Comparison of ENCODE assay signal across 8 cellular contexts in genomic region chr3:71063768-71064287, GRCh38.
DNase-seq lines count a peak whose midpoint lies in the region; ATAC-seq and TF ChIP-seq lines count a peak whose summit lies in the region.

No MANE protein-coding gene starts in this region.

- intact Hi-C loops in adrenal gland (cut with DNase I) (no loop called here), right cardiac atrium (cut with DNase I) (loop anchor here in 2 of 4 donors (2.0 to 5.0 kb wide), 2 partner anchors 63 to 68 kb away; no protein-coding TSS in a partner anchor)

- H3K4me3 ChIP-seq in adrenal gland (peak overlapping the region in 3 of 4 donors; percentile 45 to 55 (median 50)), right cardiac atrium (ENCODE audit: low read length) (peak overlapping the region; percentile 78), skeletal muscle cell (ENCODE audit: low read depth, low read length) (peak overlapping the region; percentile 78)

- H3K9me3 ChIP-seq in adrenal gland (replicated peaks in 1 of 3) (no peaks in the 10 kb centered on the region), right cardiac atrium (ENCODE audit: control insufficient read depth, low read length) (no peaks in the 10 kb centered on the region)

- H3K36me3 ChIP-seq in adrenal gland (replicated peaks in 1 of 2), result no peaks in the 10 kb centered on the region

- no peak for TF ChIP-seq POLR2A in adrenal gland (IDR thresholded peaks at IDR 0.05)

- peaks cover 19 to 46% of the 10 kb centered on the region in 2 donors for H3K4me1 ChIP-seq in adrenal gland (replicated peaks in 1 of 2)
- peaks cover 7% of the 10 kb centered on the region for H3K4me1 ChIP-seq in right cardiac atrium (ENCODE audit: control insufficient read depth, insufficient read depth, low read length)

- DNase-seq in NCI-H82 (lab: John Stamatoyannopoulos, UW) (peak; percentile 20), NCI-H82 treated with DMSO at 0.1 percent for 48 hours (lab: John Stamatoyannopoulos, UW; ENCODE audit: unreplicated experiment) (no peak), RPMI7951 (ENCODE audit: low read depth) (peak; percentile 51), adrenal gland (peak in 4 of 7 donors; percentile 17 to 23 (median 20)), right cardiac atrium (peak; percentile 31 to 65 (median 62)), skeletal muscle cell (ENCODE audit: low read depth) (no peak), DMS79 (lab: John Stamatoyannopoulos, UW) (no peak)

- ATAC-seq in right cardiac atrium (peak; percentile 60 to 63), GM21825 (IDR thresholded peaks at IDR 0.05; ENCODE audit: unreplicated experiment) (no peak)

- H3K27ac ChIP-seq in adrenal gland (peak overlapping the region in 4 of 5 donors; percentile 10 to 83 (median 55)), right cardiac atrium (ENCODE audit: low read length) (peak overlapping the region; percentile 74)

- WGBS in adrenal gland, 4 donors, result 11 to 41% (median 31%) methylated on average over 6 to 13 of the region's 13 CpGs
- WGBS in right cardiac atrium, result 0% methylated on average over 13 of the region's 13 CpGs

- no peaks in the 10 kb centered on the region for H3K27me3 ChIP-seq in adrenal gland
- H3K27me3 ChIP-seq in right cardiac atrium (ENCODE audit: control insufficient read depth, insufficient read depth), result no peaks in the 10 kb centered on the region

- no peak for TF ChIP-seq CTCF in adrenal gland (IDR thresholded peaks at IDR 0.05)

Comparison
In these comparisons a context has a peak if more than half of its experiments do, and no peak if none do; other contexts are left out.
1. DNase-seq: peak in NCI-H82 (single experiment), RPMI7951 (single experiment), adrenal gland (4 of 7) and right cardiac atrium (3 of 3); none in NCI-H82 treated with DMSO at 0.1 percent for 48 hours (single experiment), skeletal muscle cell (single experiment) and DMS79 (single experiment).
2. Peak in every context shown above with its lines, with median percentiles within 50 percentile points of each other: H3K4me3 ChIP-seq.